In genomic region chr7:100564405-100564804, GRCh38 we compare ENCODE assay signal across 5 cellular contexts. TPM values are rescaled to one million over a fixed set of nuclear protein-coding genes. Genes with fewer than 3 reads are reported as not detected.
DNase-seq lines count a peak whose midpoint lies in the region; ATAC-seq, FAIRE-seq and TF ChIP-seq lines count a peak whose summit lies in the region.
"Not testable (repeated sequence)": the region's sequence is repeated elsewhere in the genome, so short reads cannot be mapped to it uniquely, and the experiment has no call there.
"Had no signal": no experiment of that assay in that cellular context is flagged by ENCODE, and none has a peak within 500 bp of the region (broad histone marks: within the 10 kb centered on the region; RNA-seq: fewer than 3 reads in every experiment).

No MANE protein-coding gene starts in this region.

- H3K4me1 Mint-ChIP-seq in IgD-negative memory B cell, result peaks cover 15 to 24% (median 23%) of the 10 kb centered on the region in 3 donors
- peaks cover 43% of the 10 kb centered on the region for H3K4me1 Mint-ChIP-seq in activated CD8-positive, alpha-beta T cell treated with anti-CD3 and anti-CD28 coated beads, Interleukin-2, amount 10 ng/mL, durations not matched to agents 7 days and 5 days (ENCODE audit: low read depth)
- H3K4me1 Mint-ChIP-seq in stimulated activated effector memory CD8-positive, alpha-beta T cell treated with anti-CD3 and anti-CD28 coated beads, Interleukin-12 subunit alpha, Interleukin-12 subunit beta, amount 100 ng/mL, for 72 hours, result peaks cover 40% of the 10 kb centered on the region

- not testable (repeated sequence) for TF ChIP-seq CTCF in HepG2 (CRISPR knock-in tag; IDR thresholded peaks at IDR 0.05)

- peak overlapping the region in 2 of 3 donors; percentile 53 to 54 for H3K27ac Mint-ChIP-seq in IgD-negative memory B cell
- H3K27ac Mint-ChIP-seq in activated CD8-positive, alpha-beta T cell treated with anti-CD3 and anti-CD28 coated beads, Interleukin-2, amount 10 ng/mL, durations not matched to agents 7 days and 5 days, result peak overlapping the region; percentile 43
- H3K27ac Mint-ChIP-seq in stimulated activated effector memory CD8-positive, alpha-beta T cell treated with anti-CD3 and anti-CD28 coated beads, Interleukin-12 subunit alpha, Interleukin-12 subunit beta, amount 100 ng/mL, for 72 hours, result peak overlapping the region; percentile 63

- peaks cover 21% of the 10 kb centered on the region; the same call in 1 of the 2 replicates for H4K20me1 ChIP-seq in HepG2 (ENCODE audit: insufficient read depth, low read length)

- 90% methylated on average over 5 of the region's 6 CpGs for WGBS in HepG2 (ENCODE audit: low lambda C conversion rate)

- H3K27me3 ChIP-seq in HepG2 (ENCODE audit: control insufficient read depth in 1 of 2, insufficient read depth in 2 of 2, low read length in 2 of 2), result not testable (repeated sequence)

- not testable (repeated sequence) for H3K4me3 Mint-ChIP-seq in IgD-negative memory B cell; activated CD8-positive, alpha-beta T cell treated with anti-CD3 and anti-CD28 coated beads, Interleukin-2, amount 10 ng/mL, durations not matched to agents 7 days and 5 days; stimulated activated effector memory CD8-positive, alpha-beta T cell treated with anti-CD3 and anti-CD28 coated beads, Interleukin-12 subunit alpha, Interleukin-12 subunit beta, amount 100 ng/mL, for 72 hours

- CTCF ChIA-PET in activated CD8-positive, alpha-beta T cell treated with anti-CD3 and anti-CD28 coated beads, Interleukin-2, amount 10 ng/mL, durations not matched to agents 7 days and 5 days (lab: Charles Lee), result interaction anchor here (0.8 to 12.0 kb wide), 20 partner anchors 8 to 376 kb away, joined by 3 to 213 read pairs (median 5); partner anchors contain the start of genes FBXO24, LRCH4, MOSPD3 and POP7
- CTCF ChIA-PET in HepG2 (lab: Yijun Ruan, JAX; ENCODE audit: low intra/inter-chr PET ratio, low total read pairs), result interaction anchor here (0.8 to 1.6 kb wide), 2 partner anchors 94 to 161 kb away, joined by 3 to 5 read pairs; no protein-coding TSS in a partner anchor

- TF ChIP-seq POLR2A in HepG2 (IDR thresholded peaks at IDR 0.05; ENCODE audit: insufficient read depth in 1 of 2, low read depth in 2 of 2, low read length in 2 of 2), result not testable (repeated sequence)

- not testable (repeated sequence) for H3K9me3 Mint-ChIP-seq in IgD-negative memory B cell; activated CD8-positive, alpha-beta T cell treated with anti-CD3 and anti-CD28 coated beads, Interleukin-2, amount 10 ng/mL, durations not matched to agents 7 days and 5 days (ENCODE audit: insufficient read depth); stimulated activated effector memory CD8-positive, alpha-beta T cell treated with anti-CD3 and anti-CD28 coated beads, Interleukin-12 subunit alpha, Interleukin-12 subunit beta, amount 100 ng/mL, for 72 hours

- not testable (repeated sequence) for H3K9me3 ChIP-seq in HepG2 (ENCODE audit: low read length)

- H2AFZ ChIP-seq in HepG2 (ENCODE audit: low read length), result not testable (repeated sequence)

- BruUV-seq in HepG2 (replicated peaks; lab: Mats Ljungman, UMichigan), result not testable (repeated sequence)

- H3K79me2 ChIP-seq in HepG2 (ENCODE audit: insufficient read depth, low read length), result not testable (repeated sequence)

- POLR2A ChIA-PET in activated CD8-positive, alpha-beta T cell treated with anti-CD3 and anti-CD28 coated beads, Interleukin-2, amount 10 ng/mL, durations not matched to agents 7 days and 5 days (lab: Charles Lee), result interaction anchor here (1.8 kb wide), 1 partner anchor 21 kb away, joined by 5 read pairs; no protein-coding TSS in a partner anchor
- POLR2A ChIA-PET in HepG2 (lab: Yijun Ruan, JAX), result interaction anchor here (0.6 to 2.2 kb wide), 3 partner anchors 20 to 107 kb away, joined by 3 to 7 read pairs (median 5); partner anchors contain the start of genes FBXO24 and LRCH4

- intact Hi-C loops in HepG2 (cut with micrococcal nuclease; ENCODE audit: unreplicated experiment), result loop anchor here (5.0 kb wide), 1 partner anchor 97 kb away; no protein-coding TSS in a partner anchor

- H3K9ac ChIP-seq in HepG2 (ENCODE audit: insufficient read depth, low read depth, low read length), result not testable (repeated sequence)

- not testable (repeated sequence) for ATAC-seq in activated CD8-positive, alpha-beta T cell treated with anti-CD3 and anti-CD28 coated beads, Interleukin-2, amount 10 ng/mL, durations not matched to agents 7 days and 5 days; HepG2; stimulated activated effector memory CD8-positive, alpha-beta T cell treated with anti-CD3 and anti-CD28 coated beads, Interleukin-12 subunit alpha, Interleukin-12 subunit beta, amount 100 ng/mL, for 72 hours

- not testable (repeated sequence) for TF ChIP-seq EP300 in HepG2 (IDR thresholded peaks at IDR 0.05; ENCODE audit: low read depth in 2 of 2, low read length in 2 of 2); HepG2 (CRISPR knock-in tag; IDR thresholded peaks at IDR 0.05; ENCODE audit: borderline replicate concordance)

- not testable (repeated sequence) for DNase-seq in activated CD8-positive, alpha-beta T cell treated with anti-CD3 and anti-CD28 coated beads, Interleukin-2, amount 10 ng/mL, durations not matched to agents 7 days and 5 days; HepG2 (ENCODE audit: low spot score); stimulated activated effector memory CD8-positive, alpha-beta T cell treated with anti-CD3 and anti-CD28 coated beads, Interleukin-12 subunit alpha, Interleukin-12 subunit beta, amount 100 ng/mL, for 72 hours (ENCODE audit: low spot score in 2 of 2)

- H3K36me3 ChIP-seq in HepG2 (replicated peaks in 1 of 2; ENCODE audit: control insufficient read depth in 1 of 2, insufficient read depth in 2 of 2, low read length in 2 of 2), result peaks cover 27 to 59% of the 10 kb centered on the region in 2 experiments

- H3K27me3 Mint-ChIP-seq in IgD-negative memory B cell; activated CD8-positive, alpha-beta T cell treated with anti-CD3 and anti-CD28 coated beads, Interleukin-2, amount 10 ng/mL, durations not matched to agents 7 days and 5 days (ENCODE audit: low read depth): not testable (repeated sequence)

- in situ Hi-C loops in HepG2 (cut with HindIII; ENCODE audit: extremely low pct_ligation_motif_present, low pct_unique_long_range_greater_than_20kb), result not testable (repeated sequence)

- H3K27ac ChIP-seq in HepG2 (ENCODE audit: extremely low read length, insufficient read depth, low read length), result peak overlapping the region; percentile 45

- not testable (repeated sequence) for H3K4me2 ChIP-seq in HepG2 (ENCODE audit: low read depth, low read length)

- H3K4me1 ChIP-seq in HepG2 (ENCODE audit: insufficient read depth, low read length), result peaks cover 93% of the 10 kb centered on the region

- H3K4me3 ChIP-seq in HepG2 (replicated peaks in 1 of 3; ENCODE audit: insufficient read depth in 1 of 3, low read depth in 2 of 3, low read length in 3 of 3), result not testable (repeated sequence)

- not testable (repeated sequence) for H3K36me3 Mint-ChIP-seq in IgD-negative memory B cell
- H3K36me3 Mint-ChIP-seq in activated CD8-positive, alpha-beta T cell treated with anti-CD3 and anti-CD28 coated beads, Interleukin-2, amount 10 ng/mL, durations not matched to agents 7 days and 5 days (ENCODE audit: low read depth), result peaks cover 22% of the 10 kb centered on the region
- peaks cover 79% of the 10 kb centered on the region for H3K36me3 Mint-ChIP-seq in stimulated activated effector memory CD8-positive, alpha-beta T cell treated with anti-CD3 and anti-CD28 coated beads, Interleukin-12 subunit alpha, Interleukin-12 subunit beta, amount 100 ng/mL, for 72 hours

- not testable (repeated sequence) for FAIRE-seq in HepG2 (lab: Jason Lieb, UNC)

- TF ChIP-seq RAD21 in HepG2 (CRISPR knock-in tag; IDR thresholded peaks at IDR 0.05), result not testable (repeated sequence)

RNA-seq across cellular contexts. Expression of gene SAP25, which starts 9.3 kb away (rescaled TPM):
- 0.73 TPM for polyA plus RNA-seq in IgD-negative memory B cell
- total RNA-seq in activated CD8-positive, alpha-beta T cell treated with anti-CD3 and anti-CD28 coated beads, Interleukin-2, amount 10 ng/mL, durations not matched to agents 7 days and 5 days, result 10 to 100 TPM; 29.8 to 30.0 TPM
- 0.15 TPM in 1 of 2 replicates, not detected in the other for total RNA-seq in HepG2 (2016; rRNA removed; fragmentation: Illumina TruSeq; extraction: Trizol)
- total RNA-seq in HepG2 (2016; cell fraction: cytosol; rRNA removed; fragmentation: Illumina TruSeq; extraction: Trizol; ENCODE audit: low read depth), result not detected in 2 replicates
- not detected in 2 replicates for total RNA-seq in HepG2 (2016; cell fraction: insoluble cytoplasmic fraction; rRNA removed; fragmentation: Illumina TruSeq; extraction: Trizol)
- not detected in 2 replicates for total RNA-seq in HepG2 (2016; cell fraction: membrane; rRNA removed; fragmentation: Illumina TruSeq; extraction: Trizol)
- total RNA-seq in HepG2 (2016; cell fraction: nucleus; rRNA removed; fragmentation: Illumina TruSeq; extraction: Trizol), result not detected in 2 replicates
- 0.20 TPM in 2 replicates for polyA plus RNA-seq in HepG2 (2011; rRNA removed)
- polyA plus RNA-seq in HepG2 (2011; cell fraction: cytosol; rRNA removed), result 0.13 TPM in 1 of 2 replicates, not detected in the other
- 2.5 and 2.6 TPM in 2 replicates for polyA plus RNA-seq in HepG2 (2011; cell fraction: nucleus; rRNA removed)
- polyA plus RNA-seq in HepG2 (2012), result 0.70 and 1.9 TPM in 2 replicates
- 0.32 and 0.41 TPM in 2 replicates for polyA plus RNA-seq in HepG2 (2016; cell fraction: cytosol; fragmentation: Illumina TruSeq; extraction: Trizol; ENCODE audit: low read depth)
- not detected in 2 replicates for polyA plus RNA-seq in HepG2 (2016; cell fraction: insoluble cytoplasmic fraction; fragmentation: Illumina TruSeq; extraction: Trizol; ENCODE audit: low read depth)
- polyA plus RNA-seq in HepG2 (2016; cell fraction: membrane; fragmentation: Illumina TruSeq; extraction: Trizol; ENCODE audit: low read depth), result not detected in 2 replicates
- not detected in 2 replicates for polyA plus RNA-seq in HepG2 (2016; cell fraction: nucleus; fragmentation: Illumina TruSeq; extraction: Trizol; ENCODE audit: insufficient read depth, low read depth)
- not detected in 2 replicates for polyA minus RNA-seq in HepG2 (2011; rRNA and poly(A)+ RNA removed; ENCODE audit: low replicate concordance)
- polyA minus RNA-seq in HepG2 (2011; cell fraction: cytosol; rRNA and poly(A)+ RNA removed), result not detected in 2 replicates
- polyA minus RNA-seq in HepG2 (2011; cell fraction: nucleus; rRNA and poly(A)+ RNA removed), result not detected in 2 replicates
- total RNA-seq: H4 had no signal

RNA-seq across cellular contexts. Expression of gene LRCH4, which starts 21.5 kb away (rescaled TPM):
- polyA plus RNA-seq in IgD-negative memory B cell, result 160 TPM
- 100 to 1,000 TPM; 191 to 193 TPM for total RNA-seq in activated CD8-positive, alpha-beta T cell treated with anti-CD3 and anti-CD28 coated beads, Interleukin-2, amount 10 ng/mL, durations not matched to agents 7 days and 5 days
- 2.9 and 7.0 TPM in 2 replicates for total RNA-seq in HepG2 (2016; rRNA removed; fragmentation: Illumina TruSeq; extraction: Trizol)
- total RNA-seq in HepG2 (2016; cell fraction: cytosol; rRNA removed; fragmentation: Illumina TruSeq; extraction: Trizol; ENCODE audit: low read depth), result 10.0 and 10.9 TPM in 2 replicates
- total RNA-seq in HepG2 (2016; cell fraction: insoluble cytoplasmic fraction; rRNA removed; fragmentation: Illumina TruSeq; extraction: Trizol), result 3.0 and 6.9 TPM in 2 replicates
- total RNA-seq in HepG2 (2016; cell fraction: membrane; rRNA removed; fragmentation: Illumina TruSeq; extraction: Trizol), result 2.9 and 3.8 TPM in 2 replicates
- total RNA-seq in HepG2 (2016; cell fraction: nucleus; rRNA removed; fragmentation: Illumina TruSeq; extraction: Trizol), result 9.9 and 11.5 TPM in 2 replicates
- polyA plus RNA-seq in HepG2 (2011; rRNA removed), result 9.3 and 11.1 TPM in 2 replicates
- 1.9 and 2.9 TPM in 2 replicates for polyA plus RNA-seq in HepG2 (2011; cell fraction: cytosol; rRNA removed)
- polyA plus RNA-seq in HepG2 (2011; cell fraction: nucleus; rRNA removed), result 106 and 117 TPM in 2 replicates
- polyA plus RNA-seq in HepG2 (2012), result 10.1 and 13.5 TPM in 2 replicates
- polyA plus RNA-seq in HepG2 (2016; cell fraction: cytosol; fragmentation: Illumina TruSeq; extraction: Trizol; ENCODE audit: low read depth), result 1.1 and 1.2 TPM in 2 replicates
- 5.9 and 7.3 TPM in 2 replicates for polyA plus RNA-seq in HepG2 (2016; cell fraction: insoluble cytoplasmic fraction; fragmentation: Illumina TruSeq; extraction: Trizol; ENCODE audit: low read depth)
- polyA plus RNA-seq in HepG2 (2016; cell fraction: membrane; fragmentation: Illumina TruSeq; extraction: Trizol; ENCODE audit: low read depth), result 1.5 and 2.1 TPM in 2 replicates
- 38.5 and 39.0 TPM in 2 replicates for polyA plus RNA-seq in HepG2 (2016; cell fraction: nucleus; fragmentation: Illumina TruSeq; extraction: Trizol; ENCODE audit: insufficient read depth, low read depth)
- 11.4 and 13.8 TPM in 2 replicates for polyA minus RNA-seq in HepG2 (2011; rRNA and poly(A)+ RNA removed; ENCODE audit: low replicate concordance)
- 8.0 and 17.6 TPM in 2 replicates for polyA minus RNA-seq in HepG2 (2011; cell fraction: cytosol; rRNA and poly(A)+ RNA removed)
- polyA minus RNA-seq in HepG2 (2011; cell fraction: nucleus; rRNA and poly(A)+ RNA removed), result 25.9 and 27.4 TPM in 2 replicates

RNA-seq across cellular contexts. Expression of gene FBXO24, which starts 21.7 kb away (rescaled TPM):
- polyA plus RNA-seq in IgD-negative memory B cell (0.36 TPM), HepG2 (2011; rRNA removed) (0.31 and 0.55 TPM in 2 replicates)
- total RNA-seq in activated CD8-positive, alpha-beta T cell treated with anti-CD3 and anti-CD28 coated beads, Interleukin-2, amount 10 ng/mL, durations not matched to agents 7 days and 5 days, result under 1 TPM; 0.37 to 0.45 TPM
- 0.13 and 0.20 TPM in 2 replicates for total RNA-seq in HepG2 (2016; rRNA removed; fragmentation: Illumina TruSeq; extraction: Trizol)
- total RNA-seq in HepG2 (2016; cell fraction: cytosol; rRNA removed; fragmentation: Illumina TruSeq; extraction: Trizol; ENCODE audit: low read depth), result 0.18 and 0.61 TPM in 2 replicates
- total RNA-seq in HepG2 (2016; cell fraction: insoluble cytoplasmic fraction; rRNA removed; fragmentation: Illumina TruSeq; extraction: Trizol), result 0.24 TPM in 1 of 2 replicates, not detected in the other
- 0.12 and 0.21 TPM in 2 replicates for total RNA-seq in HepG2 (2016; cell fraction: membrane; rRNA removed; fragmentation: Illumina TruSeq; extraction: Trizol)
- 0.56 TPM in 1 of 2 replicates, not detected in the other for total RNA-seq in HepG2 (2016; cell fraction: nucleus; rRNA removed; fragmentation: Illumina TruSeq; extraction: Trizol)
- polyA plus RNA-seq in HepG2 (2011; cell fraction: cytosol; rRNA removed), result 0.31 and 0.32 TPM in 2 replicates
- 2.0 and 2.1 TPM in 2 replicates for polyA plus RNA-seq in HepG2 (2011; cell fraction: nucleus; rRNA removed)
- 0.15 and 0.31 TPM in 2 replicates for polyA plus RNA-seq in HepG2 (2012)
- 0.08 and 0.10 TPM in 2 replicates for polyA plus RNA-seq in HepG2 (2016; cell fraction: cytosol; fragmentation: Illumina TruSeq; extraction: Trizol; ENCODE audit: low read depth)
- polyA plus RNA-seq in HepG2 (2016; cell fraction: insoluble cytoplasmic fraction; fragmentation: Illumina TruSeq; extraction: Trizol; ENCODE audit: low read depth), result 0.21 and 0.26 TPM in 2 replicates
- 0.14 and 0.22 TPM in 2 replicates for polyA plus RNA-seq in HepG2 (2016; cell fraction: membrane; fragmentation: Illumina TruSeq; extraction: Trizol; ENCODE audit: low read depth)
- polyA plus RNA-seq in HepG2 (2016; cell fraction: nucleus; fragmentation: Illumina TruSeq; extraction: Trizol; ENCODE audit: insufficient read depth, low read depth), result 0.38 and 0.51 TPM in 2 replicates
- polyA minus RNA-seq in HepG2 (2011; rRNA and poly(A)+ RNA removed; ENCODE audit: low replicate concordance), result 0.80 and 0.94 TPM in 2 replicates
- polyA minus RNA-seq in HepG2 (2011; cell fraction: cytosol; rRNA and poly(A)+ RNA removed), result not detected in 2 replicates
- polyA minus RNA-seq in HepG2 (2011; cell fraction: nucleus; rRNA and poly(A)+ RNA removed), result 0.26 and 0.50 TPM in 2 replicates

RNA-seq across cellular contexts. Expression of gene AGFG2, which starts 25.4 kb away (rescaled TPM):
- polyA plus RNA-seq in IgD-negative memory B cell (7.3 TPM), HepG2 (2011; rRNA removed) (125 and 127 TPM in 2 replicates)
- total RNA-seq in activated CD8-positive, alpha-beta T cell treated with anti-CD3 and anti-CD28 coated beads, Interleukin-2, amount 10 ng/mL, durations not matched to agents 7 days and 5 days, result 10 to 100 TPM; 43.0 to 46.0 TPM
- 117 and 132 TPM in 2 replicates for total RNA-seq in HepG2 (2016; rRNA removed; fragmentation: Illumina TruSeq; extraction: Trizol)
- 31.9 and 33.3 TPM in 2 replicates for total RNA-seq in HepG2 (2016; cell fraction: cytosol; rRNA removed; fragmentation: Illumina TruSeq; extraction: Trizol; ENCODE audit: low read depth)
- 111 and 137 TPM in 2 replicates for total RNA-seq in HepG2 (2016; cell fraction: insoluble cytoplasmic fraction; rRNA removed; fragmentation: Illumina TruSeq; extraction: Trizol)
- total RNA-seq in HepG2 (2016; cell fraction: membrane; rRNA removed; fragmentation: Illumina TruSeq; extraction: Trizol), result 66.9 and 73.0 TPM in 2 replicates
- 58.2 and 67.9 TPM in 2 replicates for total RNA-seq in HepG2 (2016; cell fraction: nucleus; rRNA removed; fragmentation: Illumina TruSeq; extraction: Trizol)
- polyA plus RNA-seq in HepG2 (2011; cell fraction: cytosol; rRNA removed), result 56.3 and 126 TPM in 2 replicates
- polyA plus RNA-seq in HepG2 (2011; cell fraction: nucleus; rRNA removed), result 211 and 341 TPM in 2 replicates
- 63.5 and 68.9 TPM in 2 replicates for polyA plus RNA-seq in HepG2 (2012)
- polyA plus RNA-seq in HepG2 (2016; cell fraction: cytosol; fragmentation: Illumina TruSeq; extraction: Trizol; ENCODE audit: low read depth), result 20.7 and 23.5 TPM in 2 replicates
- 136 and 157 TPM in 2 replicates for polyA plus RNA-seq in HepG2 (2016; cell fraction: insoluble cytoplasmic fraction; fragmentation: Illumina TruSeq; extraction: Trizol; ENCODE audit: low read depth)
- 44.8 and 50.5 TPM in 2 replicates for polyA plus RNA-seq in HepG2 (2016; cell fraction: membrane; fragmentation: Illumina TruSeq; extraction: Trizol; ENCODE audit: low read depth)
- 131 TPM in 2 replicates for polyA plus RNA-seq in HepG2 (2016; cell fraction: nucleus; fragmentation: Illumina TruSeq; extraction: Trizol; ENCODE audit: insufficient read depth, low read depth)
- 24.8 and 334 TPM in 2 replicates for polyA minus RNA-seq in HepG2 (2011; rRNA and poly(A)+ RNA removed; ENCODE audit: low replicate concordance)
- 131 and 176 TPM in 2 replicates for polyA minus RNA-seq in HepG2 (2011; cell fraction: cytosol; rRNA and poly(A)+ RNA removed)
- 107 and 124 TPM in 2 replicates for polyA minus RNA-seq in HepG2 (2011; cell fraction: nucleus; rRNA and poly(A)+ RNA removed)

RNA-seq across cellular contexts. Expression of gene PCOLCE, which starts 37.8 kb away (rescaled TPM):
- 0.98 TPM for polyA plus RNA-seq in IgD-negative memory B cell
- 10 to 100 TPM; 17.0 to 17.6 TPM for total RNA-seq in activated CD8-positive, alpha-beta T cell treated with anti-CD3 and anti-CD28 coated beads, Interleukin-2, amount 10 ng/mL, durations not matched to agents 7 days and 5 days
- total RNA-seq in HepG2 (2016; rRNA removed; fragmentation: Illumina TruSeq; extraction: Trizol), result 3.9 and 16.0 TPM in 2 replicates
- 2.1 and 2.3 TPM in 2 replicates for total RNA-seq in HepG2 (2016; cell fraction: cytosol; rRNA removed; fragmentation: Illumina TruSeq; extraction: Trizol; ENCODE audit: low read depth)
- total RNA-seq in HepG2 (2016; cell fraction: insoluble cytoplasmic fraction; rRNA removed; fragmentation: Illumina TruSeq; extraction: Trizol), result 3.3 and 18.3 TPM in 2 replicates
- total RNA-seq in HepG2 (2016; cell fraction: membrane; rRNA removed; fragmentation: Illumina TruSeq; extraction: Trizol), result 1.9 and 2.0 TPM in 2 replicates
- total RNA-seq in HepG2 (2016; cell fraction: nucleus; rRNA removed; fragmentation: Illumina TruSeq; extraction: Trizol), result 20.4 and 23.8 TPM in 2 replicates
- polyA plus RNA-seq in HepG2 (2011; rRNA removed), result 5.3 and 6.9 TPM in 2 replicates
- polyA plus RNA-seq in HepG2 (2011; cell fraction: cytosol; rRNA removed), result 3.1 and 3.4 TPM in 2 replicates
- 62.1 and 64.1 TPM in 2 replicates for polyA plus RNA-seq in HepG2 (2011; cell fraction: nucleus; rRNA removed)
- polyA plus RNA-seq in HepG2 (2012), result 15.6 and 28.9 TPM in 2 replicates
- polyA plus RNA-seq in HepG2 (2016; cell fraction: cytosol; fragmentation: Illumina TruSeq; extraction: Trizol; ENCODE audit: low read depth), result 3.5 and 3.8 TPM in 2 replicates
- polyA plus RNA-seq in HepG2 (2016; cell fraction: insoluble cytoplasmic fraction; fragmentation: Illumina TruSeq; extraction: Trizol; ENCODE audit: low read depth), result 6.3 and 9.1 TPM in 2 replicates
- polyA plus RNA-seq in HepG2 (2016; cell fraction: membrane; fragmentation: Illumina TruSeq; extraction: Trizol; ENCODE audit: low read depth), result 3.4 and 3.6 TPM in 2 replicates
- polyA plus RNA-seq in HepG2 (2016; cell fraction: nucleus; fragmentation: Illumina TruSeq; extraction: Trizol; ENCODE audit: insufficient read depth, low read depth), result 81.2 and 84.3 TPM in 2 replicates
- 1.7 and 2.2 TPM in 2 replicates for polyA minus RNA-seq in HepG2 (2011; rRNA and poly(A)+ RNA removed; ENCODE audit: low replicate concordance)
- 3.4 and 4.9 TPM in 2 replicates for polyA minus RNA-seq in HepG2 (2011; cell fraction: cytosol; rRNA and poly(A)+ RNA removed)
- 7.1 and 9.0 TPM in 2 replicates for polyA minus RNA-seq in HepG2 (2011; cell fraction: nucleus; rRNA and poly(A)+ RNA removed)

Comparison
In these comparisons a context has a peak if more than half of its experiments do, and no peak if none do; other contexts are left out.
1. RNA of gene SAP25, which starts 9.3 kb away (total RNA-seq): 29.8 to 30.0 TPM in activated CD8-positive, alpha-beta T cell treated with anti-CD3 and anti-CD28 coated beads, Interleukin-2, amount 10 ng/mL, durations not matched to agents 7 days and 5 days; 0.15 TPM in HepG2; every median in the first group is over 10 times any median in the second.
2. RNA of gene LRCH4, which starts 21.5 kb away (total RNA-seq): 191 to 193 TPM in activated CD8-positive, alpha-beta T cell treated with anti-CD3 and anti-CD28 coated beads, Interleukin-2, amount 10 ng/mL, durations not matched to agents 7 days and 5 days; 2.9 to 11.5 TPM in HepG2; every median in the first group is over 10 times any median in the second.
3. Peak in every context shown above with its lines, with median percentiles within 50 percentile points of each other: H3K27ac Mint-ChIP-seq.